Comparison of ENCODE assay signal across 18 cellular contexts in the genomic region with DNA sequence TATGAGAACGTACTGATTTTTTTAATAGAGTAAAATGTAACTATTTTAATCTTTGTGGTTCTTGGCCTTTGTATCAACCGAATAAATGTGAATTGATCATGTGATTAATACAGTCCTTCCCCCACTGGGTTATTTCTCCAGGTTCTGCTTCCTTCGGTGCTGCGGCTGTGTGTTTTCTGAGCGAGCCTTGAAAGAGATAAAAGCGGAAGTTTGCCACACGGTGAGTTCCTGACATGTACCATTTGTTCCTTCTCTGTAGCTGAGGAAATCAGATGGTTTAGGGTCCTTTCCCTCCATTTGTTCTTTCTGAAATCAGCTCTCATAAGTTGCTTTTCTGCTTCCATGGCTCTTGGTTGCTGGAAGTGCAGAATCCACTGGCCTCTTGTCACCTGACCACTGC. TPM values are rescaled to one million over a fixed set of nuclear protein-coding genes. Genes with fewer than 3 reads are reported as not detected.
DNase-seq lines count a peak whose midpoint lies in the region; ATAC-seq and TF ChIP-seq lines count a peak whose summit lies in the region.
"Had no signal": no experiment of that assay in that cellular context is flagged by ENCODE, and none has a peak within 500 bp of the region (broad histone marks: within the 10 kb centered on the region; RNA-seq: fewer than 3 reads in every experiment).

No MANE protein-coding gene starts in this region.

- H3K4me1 Mint-ChIP-seq in natural killer cell, result peaks cover 22 to 57% of the 10 kb centered on the region in 2 donors
- peaks cover 13 to 28% of the 10 kb centered on the region in 2 donors for H3K4me1 Mint-ChIP-seq in natural killer cell treated with Interleukin-12 subunit alpha and Interleukin-12 subunit beta and Interleukin-15 and Interleukin-18, amount 100 ng/mL, for 72 hours (ENCODE audit: low read depth in 2 of 2)
- peaks cover 14 to 37% of the 10 kb centered on the region in 2 donors for H3K4me1 Mint-ChIP-seq in effector memory CD8-positive, alpha-beta T cell (ENCODE audit: low read depth in 2 of 2)

- H4K20me1 ChIP-seq in OCI-LY3 (ENCODE audit: insufficient read depth, low read length), result 0 out of 2 replicates have a peak, but pooled peaks cover 4% of the 10 kb centered on the region

- TF ChIP-seq CTCF in natural killer cell (IDR thresholded peaks at IDR 0.05) (no peak), OCI-LY3 (IDR thresholded peaks at IDR 0.05; ENCODE audit: low read depth, low read length) (no peak), upper lobe of left lung (IDR thresholded peaks at IDR 0.05) (no peak)

- H3K4me3 Mint-ChIP-seq in natural killer cell, result no peak overlapping the region
- no peak overlapping the region for H3K4me3 Mint-ChIP-seq in natural killer cell treated with Interleukin-12 subunit alpha and Interleukin-12 subunit beta and Interleukin-15 and Interleukin-18, amount 100 ng/mL, for 72 hours
- no peak overlapping the region for H3K4me3 Mint-ChIP-seq in effector memory CD8-positive, alpha-beta T cell

- H3K4me2 ChIP-seq in OCI-LY3 (ENCODE audit: low read length), result peak overlapping the region; percentile 31

- H3K79me2 ChIP-seq in OCI-LY3 (ENCODE audit: low read length), result peaks cover 5% of the 10 kb centered on the region; the same call in 1 of the 2 replicates

- H3K4me3 ChIP-seq in OCI-LY3 (ENCODE audit: low read length), result peak overlapping the region; percentile 13; the same call in 1 of the 2 replicates
- no peak overlapping the region for H3K4me3 ChIP-seq in upper lobe of left lung
- H3K4me3 ChIP-seq: psoas muscle had no signal

- WGBS in upper lobe of left lung, 2 donors, result 58 to 76% methylated on average over 7 of the region's 7 CpGs

- H3K27me3 ChIP-seq in OCI-LY3 (ENCODE audit: low read depth, low read length), result no peaks in the 10 kb centered on the region
- H3K27me3 ChIP-seq in upper lobe of left lung, result no peaks in the 10 kb centered on the region
- H3K27me3 ChIP-seq: brain microvascular endothelial cell had no signal

- H3K36me3 ChIP-seq in OCI-LY3 (replicated peaks; ENCODE audit: low read depth, low read length) (peaks cover 58% of the 10 kb centered on the region), upper lobe of left lung (peaks cover 13 to 96% (median 58%) of the 10 kb centered on the region in 4 donors)

- H3K4me1 ChIP-seq in OCI-LY3 (ENCODE audit: low read length) (peaks cover 10% of the 10 kb centered on the region; the same call in 1 of the 2 replicates), upper lobe of left lung (no peaks in the 10 kb centered on the region)
- H3K4me1 ChIP-seq: psoas muscle had no signal

- ATAC-seq in natural killer cell (peak in 1 of 3 donors; percentile 35), upper lobe of left lung (ENCODE audit: low FRiP score in 2 of 2) (no peak), HG03520 (IDR thresholded peaks at IDR 0.05; ENCODE audit: unreplicated experiment) (no peak), HG02870 (IDR thresholded peaks at IDR 0.05; ENCODE audit: unreplicated experiment) (no peak)
- ATAC-seq in natural killer cell treated with Interleukin-12 subunit alpha and Interleukin-12 subunit beta and Interleukin-15 and Interleukin-18, amount 100 ng/mL, for 72 hours, result no peak
- ATAC-seq in effector memory CD8-positive, alpha-beta T cell (replicated peaks), result no peak
- ATAC-seq: psoas muscle, SK-N-SH treated with all-trans-retinoic acid at 6 μM for 48 hours had no signal

- H3K9me3 Mint-ChIP-seq in natural killer cell, result no peaks in the 10 kb centered on the region
- H3K9me3 Mint-ChIP-seq in natural killer cell treated with Interleukin-12 subunit alpha and Interleukin-12 subunit beta and Interleukin-15 and Interleukin-18, amount 100 ng/mL, for 72 hours, result no peaks in the 10 kb centered on the region
- H3K9me3 Mint-ChIP-seq in effector memory CD8-positive, alpha-beta T cell, result no peaks in the 10 kb centered on the region

- H2AFZ ChIP-seq in OCI-LY3 (ENCODE audit: low read depth, low read length), result no peak overlapping the region

- peak overlapping the region; percentile 53 to 81 for H3K27ac Mint-ChIP-seq in natural killer cell
- peak overlapping the region in 1 of 2 donors; percentile 50 for H3K27ac Mint-ChIP-seq in natural killer cell treated with Interleukin-12 subunit alpha and Interleukin-12 subunit beta and Interleukin-15 and Interleukin-18, amount 100 ng/mL, for 72 hours
- H3K27ac Mint-ChIP-seq in effector memory CD8-positive, alpha-beta T cell, result peak overlapping the region; percentile 78 to 86

- DNase-seq in natural killer cell, result no peak
- DNase-seq in natural killer cell treated with Interleukin-12 subunit alpha and Interleukin-12 subunit beta and Interleukin-15 and Interleukin-18, amount 100 ng/mL, for 72 hours (ENCODE audit: low spot score), result no peak
- no peak for DNase-seq in effector memory CD8-positive, alpha-beta T cell
- peak in 1 of 2 donors; percentile 44 for DNase-seq in upper lobe of left lung
- DNase-seq in epidermal melanocyte (ENCODE audit: insufficient read length, low spot score), result no peak
- DNase-seq: activated CD4-positive, CD25-positive, alpha-beta regulatory T cell; brain microvascular endothelial cell; DMS79; effector CD8-positive, alpha-beta T cell; foreskin melanocyte; NCI-H2171 treated with DMSO at 0.1 percent for 48 hours; psoas muscle had no signal

- no peak for TF ChIP-seq EP300 in upper lobe of left lung (IDR thresholded peaks at IDR 0.05)

- H3K36me3 Mint-ChIP-seq in natural killer cell, result peaks cover 34% of the 10 kb centered on the region
- H3K36me3 Mint-ChIP-seq in natural killer cell treated with Interleukin-12 subunit alpha and Interleukin-12 subunit beta and Interleukin-15 and Interleukin-18, amount 100 ng/mL, for 72 hours, result peaks cover 36% of the 10 kb centered on the region
- H3K36me3 Mint-ChIP-seq in effector memory CD8-positive, alpha-beta T cell (ENCODE audit: insufficient read depth), result peaks cover 60% of the 10 kb centered on the region

- no peak for TF ChIP-seq POLR2A in upper lobe of left lung (IDR thresholded peaks at IDR 0.05)

- no peaks in the 10 kb centered on the region for H3K27me3 Mint-ChIP-seq in natural killer cell (ENCODE audit: low read depth in 2 of 2)
- no peaks in the 10 kb centered on the region for H3K27me3 Mint-ChIP-seq in natural killer cell treated with Interleukin-12 subunit alpha and Interleukin-12 subunit beta and Interleukin-15 and Interleukin-18, amount 100 ng/mL, for 72 hours
- no peaks in the 10 kb centered on the region for H3K27me3 Mint-ChIP-seq in effector memory CD8-positive, alpha-beta T cell

- H3K27ac ChIP-seq in OCI-LY3 (ENCODE audit: low read length) (peak overlapping the region; percentile 40), upper lobe of left lung (peak overlapping the region; percentile 46 to 68 (median 60))
- H3K27ac ChIP-seq: brain microvascular endothelial cell, psoas muscle had no signal

- intact Hi-C loops in natural killer cell (cut with micrococcal nuclease), result no loop called here

- no peaks in the 10 kb centered on the region for H3K9me3 ChIP-seq in OCI-LY3 (ENCODE audit: insufficient read depth, low read length)
- H3K9me3 ChIP-seq in upper lobe of left lung, result no peaks in the 10 kb centered on the region
- H3K9me3 ChIP-seq: psoas muscle had no signal

- H3K9ac ChIP-seq in OCI-LY3 (ENCODE audit: low read length), result 0 out of 2 replicates have a peak overlapping the region, but pooled peaks have one; percentile 11

RNA-seq across cellular contexts. Expression of a gene that starts 15.5 kb away (rescaled TPM):
- 10 to 100 TPM; 81.5 to 89.1 (median 83.4) TPM for total RNA-seq in natural killer cell
- total RNA-seq in natural killer cell treated with Interleukin-12 subunit alpha and Interleukin-12 subunit beta and Interleukin-15 and Interleukin-18, amount 100 ng/mL, for 72 hours, result 10 to 100 TPM; 78.5 to 92.2 TPM
- total RNA-seq in upper lobe of left lung, result 10 to 100 TPM; 35.6 to 87.8 (median 63.5) TPM

RNA-seq across cellular contexts. Expression of a gene that starts 40.6 kb away (rescaled TPM):
- 1 to 10 TPM; 4.0 to 5.6 (median 5.4) TPM for total RNA-seq in natural killer cell
- total RNA-seq in natural killer cell treated with Interleukin-12 subunit alpha and Interleukin-12 subunit beta and Interleukin-15 and Interleukin-18, amount 100 ng/mL, for 72 hours, result 1 to 10 TPM; 4.7 to 5.8 TPM
- total RNA-seq in upper lobe of left lung, result 1 to 10 TPM in 2 of 6 donors, under 1 TPM in 2, not detected in 2; 0.47 to 5.2 (median 1.1) TPM
- total RNA-seq: MCF 10A, ureter had no signal

RNA-seq across cellular contexts. Expression of a gene that starts 49.1 kb away (rescaled TPM):
- total RNA-seq in natural killer cell (1 to 10 TPM; 2.0 to 3.3 (median 3.1) TPM), upper lobe of left lung (under 1 TPM in 2 of 6 donors, not detected in 4; 0.64 to 0.89 TPM)
- 1 to 10 TPM; 1.5 to 1.7 TPM for total RNA-seq in natural killer cell treated with Interleukin-12 subunit alpha and Interleukin-12 subunit beta and Interleukin-15 and Interleukin-18, amount 100 ng/mL, for 72 hours
- total RNA-seq: MCF 10A, ureter had no signal
